9 cellular contexts compared by ENCODE assay signal in genomic region chr17:7315570-7316243, GRCh38. TPM values are rescaled to one million over a fixed set of nuclear protein-coding genes. Genes with fewer than 3 reads are reported as not detected.
DNase-seq lines count a peak whose midpoint lies in the region; ATAC-seq, FAIRE-seq and TF ChIP-seq lines count a peak whose summit lies in the region.
"Had no signal": no experiment of that assay in that cellular context is flagged by ENCODE, and none has a peak within 500 bp of the region (broad histone marks: within the 10 kb centered on the region; RNA-seq: fewer than 3 reads in every experiment).

No MANE protein-coding gene starts in this region.

- H3K4me2 ChIP-seq in keratinocyte (ENCODE audit: control insufficient read depth, extremely low read depth, insufficient read depth, low read depth, low read length): peak overlapping the region; percentile 88

- ATAC-seq in GM18498 (IDR thresholded peaks at IDR 0.05; ENCODE audit: unreplicated experiment): no peak

- no peaks in the 10 kb centered on the region for H3K9me3 Mint-ChIP-seq in activated CD4-positive, alpha-beta T cell treated with anti-CD3 and anti-CD28 coated beads, Interleukin-2, amount 10 ng/mL, durations not matched to agents 24 days and 14 days

- peaks cover 37% of the 10 kb centered on the region for H3K4me1 Mint-ChIP-seq in activated CD4-positive, alpha-beta T cell treated with anti-CD3 and anti-CD28 coated beads, Interleukin-2, amount 10 ng/mL, durations not matched to agents 24 days and 14 days

- H3K27me3 Mint-ChIP-seq in activated CD4-positive, alpha-beta T cell treated with anti-CD3 and anti-CD28 coated beads, Interleukin-2, amount 10 ng/mL, durations not matched to agents 24 days and 14 days: no peaks in the 10 kb centered on the region

- H3K9me1 ChIP-seq in keratinocyte (ENCODE audit: control insufficient read depth, extremely low read depth, insufficient read depth, low read length): peaks cover 8% of the 10 kb centered on the region

- H3K4me3 ChIP-seq in adipocyte (ENCODE audit: low read length) (peak overlapping the region; percentile 90), keratinocyte (ENCODE audit: control insufficient read depth in 2 of 3, extremely low read depth in 1 of 3, insufficient read depth in 2 of 3, low read depth in 1 of 3, low read length in 3 of 3) (peak overlapping the region; percentile 73 to 92 (median 79))

- dilution Hi-C loops in keratinocyte (cut with MboI; ENCODE audit: extremely low pct_ligation_motif_present, low sequenced_read_pairs): no loop called here

- peak overlapping the region; percentile 96 for H3K27ac Mint-ChIP-seq in activated CD4-positive, alpha-beta T cell treated with anti-CD3 and anti-CD28 coated beads, Interleukin-2, amount 10 ng/mL, durations not matched to agents 24 days and 14 days

- H3K4me3 Mint-ChIP-seq in activated CD4-positive, alpha-beta T cell treated with anti-CD3 and anti-CD28 coated beads, Interleukin-2, amount 10 ng/mL, durations not matched to agents 24 days and 14 days: peak overlapping the region; percentile 85

- DNase-seq in activated CD4-positive, alpha-beta T cell treated with anti-CD3 and anti-CD28 coated beads, Interleukin-2, amount 10 ng/mL, durations not matched to agents 24 days and 14 days: no peak
- no peak for DNase-seq in activated CD4-positive, alpha-beta T cell treated with anti-CD3 and anti-CD28 coated beads, Interleukin-2, amount 50 U/mL, for 4 hours
- DNase-seq in adipocyte (ENCODE audit: low read depth) (no peak), keratinocyte (ENCODE audit: low read depth, low spot score) (no peak), HuH-7.5 (ENCODE audit: low spot score) (no peak), EL (no peak)

- peaks cover 26% of the 10 kb centered on the region for H4K20me1 ChIP-seq in keratinocyte (ENCODE audit: control insufficient read depth, extremely low read depth, insufficient read depth, low read length)

- no peak for TF ChIP-seq CTCF in keratinocyte (optimal IDR thresholded peaks at IDR 0.05 in 1 of 3, IDR thresholded peaks at IDR 0.05 in 1 of 3, conservative IDR thresholded peaks at IDR 0.05 in 1 of 3; ENCODE audit: extremely low read depth in 1 of 3, insufficient read depth in 2 of 3, low read length in 3 of 3)

- no peaks in the 10 kb centered on the region for H3K27me3 ChIP-seq in adipocyte (replicated peaks; ENCODE audit: control insufficient read depth, insufficient read depth, low read length)
- H3K27me3 ChIP-seq in keratinocyte (ENCODE audit: control insufficient read depth, extremely low read depth, insufficient read depth, low read length): no peaks in the 10 kb centered on the region

- H3K79me2 ChIP-seq in keratinocyte (ENCODE audit: control insufficient read depth, insufficient read depth, low read length): peaks cover 29% of the 10 kb centered on the region

- H3K4me1 ChIP-seq in adipocyte (ENCODE audit: control insufficient read depth, insufficient read depth, low read length): peaks cover 39% of the 10 kb centered on the region
- H3K4me1 ChIP-seq in keratinocyte (ENCODE audit: control insufficient read depth, extremely low read depth, insufficient read depth, low read length): peaks cover 29% of the 10 kb centered on the region

- FAIRE-seq in keratinocyte (lab: Jason Lieb, UNC): no peak
- FAIRE-seq: G401.6 had no signal

- H3K27ac ChIP-seq in keratinocyte (ENCODE audit: control insufficient read depth, insufficient read depth, low read length) (peak overlapping the region; percentile 53), temporal lobe (ENCODE audit: low read depth, low read length) (peak overlapping the region; percentile 93)

- intact Hi-C loops in activated CD4-positive, alpha-beta T cell treated with anti-CD3 and anti-CD28 coated beads, Interleukin-2, amount 10 ng/mL, durations not matched to agents 24 days and 14 days (cut with micrococcal nuclease): loop anchor here (2.0 kb wide), 2 partner anchors 13 to 73 kb away; partner anchors contain the start of genes GABARAP and NEURL4

- peak overlapping the region; percentile 91 for H3K9ac ChIP-seq in adipocyte (ENCODE audit: low read length)
- peak overlapping the region; percentile 77 for H3K9ac ChIP-seq in keratinocyte (ENCODE audit: control insufficient read depth, extremely low read depth, insufficient read depth, low read length)

- peaks cover 51% of the 10 kb centered on the region for H3K36me3 Mint-ChIP-seq in activated CD4-positive, alpha-beta T cell treated with anti-CD3 and anti-CD28 coated beads, Interleukin-2, amount 10 ng/mL, durations not matched to agents 24 days and 14 days (ENCODE audit: low read depth)

- peak overlapping the region; percentile 12 for H2AFZ ChIP-seq in keratinocyte (ENCODE audit: control insufficient read depth, low read length)

- H3K36me3 ChIP-seq in adipocyte (ENCODE audit: control insufficient read depth, insufficient read depth, low read length, severe bottlenecking) (peaks cover 65% of the 10 kb centered on the region), keratinocyte (ENCODE audit: control insufficient read depth in 2 of 2, extremely low read depth in 1 of 2, insufficient read depth in 2 of 2, low read length in 2 of 2) (peaks cover 34 to 63% of the 10 kb centered on the region in 2 experiments)

- H3K9me3 ChIP-seq in adipocyte (ENCODE audit: control insufficient read depth, low read length): no peaks in the 10 kb centered on the region
- no peaks in the 10 kb centered on the region for H3K9me3 ChIP-seq in keratinocyte (ENCODE audit: control insufficient read depth, low read depth, low read length)

RNA-seq across cellular contexts. Expression of gene GPS2, which starts 0.5 kb away (rescaled TPM):
- 51.5 and 56.2 TPM in 2 replicates for total RNA-seq in activated CD4-positive, alpha-beta T cell treated with anti-CD3 and anti-CD28 coated beads, Interleukin-2, amount 10 ng/mL, durations not matched to agents 24 days and 14 days
- 20.7 to 54.1 TPM (median 24.7 TPM) in 3 replicates for polyA plus RNA-seq in keratinocyte
- 58.5 TPM for polyA plus RNA-seq in keratinocyte (2011; ENCODE audit: low read depth)
- polyA plus RNA-seq in keratinocyte (2011; cell fraction: cytosol; rRNA removed): 32.2 and 40.0 TPM in 2 replicates
- 47.1 and 50.6 TPM in 2 replicates for polyA plus RNA-seq in keratinocyte (2011; cell fraction: nucleus; rRNA removed)
- 34.3 and 42.9 TPM in 2 replicates for polyA plus RNA-seq in keratinocyte (2012; ENCODE audit: low replicate concordance)
- polyA minus RNA-seq in keratinocyte: 32.9 to 79.9 TPM (median 35.9 TPM) in 3 replicates
- polyA minus RNA-seq in keratinocyte (2011; cell fraction: cytosol; rRNA and poly(A)+ RNA removed): 21.3 TPM
- polyA minus RNA-seq in keratinocyte (2011; cell fraction: nucleus; rRNA and poly(A)+ RNA removed): 9.5 and 11.7 TPM in 2 replicates
- 25.3 TPM for total RNA-seq in temporal lobe

RNA-seq across cellular contexts. Expression of gene EIF5A, which starts 8.3 kb away (rescaled TPM):
- 1,303 and 1,327 TPM in 2 replicates for total RNA-seq in activated CD4-positive, alpha-beta T cell treated with anti-CD3 and anti-CD28 coated beads, Interleukin-2, amount 10 ng/mL, durations not matched to agents 24 days and 14 days
- 769 to 1,493 TPM (median 948 TPM) in 3 replicates for polyA plus RNA-seq in keratinocyte
- 1,059 TPM for polyA plus RNA-seq in keratinocyte (2011; ENCODE audit: low read depth)
- 978 and 1,013 TPM in 2 replicates for polyA plus RNA-seq in keratinocyte (2011; cell fraction: cytosol; rRNA removed)
- polyA plus RNA-seq in keratinocyte (2011; cell fraction: nucleus; rRNA removed): 468 and 536 TPM in 2 replicates
- 614 and 1,141 TPM in 2 replicates for polyA plus RNA-seq in keratinocyte (2012; ENCODE audit: low replicate concordance)
- 884 to 1,075 TPM (median 1,030 TPM) in 3 replicates for polyA minus RNA-seq in keratinocyte
- 1,192 TPM for polyA minus RNA-seq in keratinocyte (2011; cell fraction: cytosol; rRNA and poly(A)+ RNA removed)
- polyA minus RNA-seq in keratinocyte (2011; cell fraction: nucleus; rRNA and poly(A)+ RNA removed): 194 and 269 TPM in 2 replicates
- total RNA-seq in temporal lobe: 115 TPM

RNA-seq across cellular contexts. Expression of gene NEURL4, which starts 13.4 kb away (rescaled TPM):
- total RNA-seq in activated CD4-positive, alpha-beta T cell treated with anti-CD3 and anti-CD28 coated beads, Interleukin-2, amount 10 ng/mL, durations not matched to agents 24 days and 14 days: 59.3 and 59.6 TPM in 2 replicates
- 11.3 to 18.9 TPM (median 13.5 TPM) in 3 replicates for polyA plus RNA-seq in keratinocyte
- polyA plus RNA-seq in keratinocyte (2011; ENCODE audit: low read depth): 6.3 TPM
- polyA plus RNA-seq in keratinocyte (2011; cell fraction: cytosol; rRNA removed): 4.4 and 4.9 TPM in 2 replicates
- 70.5 and 88.4 TPM in 2 replicates for polyA plus RNA-seq in keratinocyte (2011; cell fraction: nucleus; rRNA removed)
- polyA plus RNA-seq in keratinocyte (2012; ENCODE audit: low replicate concordance): 12.4 and 13.1 TPM in 2 replicates
- 12.5 to 33.7 TPM (median 17.8 TPM) in 3 replicates for polyA minus RNA-seq in keratinocyte
- 6.1 TPM for polyA minus RNA-seq in keratinocyte (2011; cell fraction: cytosol; rRNA and poly(A)+ RNA removed)
- 32.3 TPM in 2 replicates for polyA minus RNA-seq in keratinocyte (2011; cell fraction: nucleus; rRNA and poly(A)+ RNA removed)
- 37.9 TPM for total RNA-seq in temporal lobe

RNA-seq across cellular contexts. Expression of gene ACAP1, which starts 20.6 kb away (rescaled TPM):
- 262 and 275 TPM in 2 replicates for total RNA-seq in activated CD4-positive, alpha-beta T cell treated with anti-CD3 and anti-CD28 coated beads, Interleukin-2, amount 10 ng/mL, durations not matched to agents 24 days and 14 days
- polyA plus RNA-seq in keratinocyte: 0.33 to 3.1 TPM (median 1.7 TPM) in 3 replicates
- polyA plus RNA-seq in keratinocyte (2011; ENCODE audit: low read depth): 0.87 TPM
- 0.27 and 1.1 TPM in 2 replicates for polyA plus RNA-seq in keratinocyte (2011; cell fraction: cytosol; rRNA removed)
- polyA plus RNA-seq in keratinocyte (2011; cell fraction: nucleus; rRNA removed): 0.22 and 0.29 TPM in 2 replicates
- polyA plus RNA-seq in keratinocyte (2012; ENCODE audit: low replicate concordance): 3.5 and 11.7 TPM in 2 replicates
- not detected in 3 replicates for polyA minus RNA-seq in keratinocyte
- not detected for polyA minus RNA-seq in keratinocyte (2011; cell fraction: cytosol; rRNA and poly(A)+ RNA removed)
- polyA minus RNA-seq in keratinocyte (2011; cell fraction: nucleus; rRNA and poly(A)+ RNA removed): not detected in 2 replicates
- 0.25 TPM for total RNA-seq in temporal lobe

RNA-seq across cellular contexts. Expression of gene YBX2, which starts 21.3 kb away (rescaled TPM):
- total RNA-seq in activated CD4-positive, alpha-beta T cell treated with anti-CD3 and anti-CD28 coated beads, Interleukin-2, amount 10 ng/mL, durations not matched to agents 24 days and 14 days: 0.21 and 0.33 TPM in 2 replicates
- 0.01 to 0.05 TPM (median 0.05 TPM) in 3 replicates for polyA plus RNA-seq in keratinocyte
- not detected for polyA plus RNA-seq in keratinocyte (2011; ENCODE audit: low read depth)
- polyA plus RNA-seq in keratinocyte (2011; cell fraction: cytosol; rRNA removed): 0.05 TPM in 1 of 2 replicates, not detected in the other
- 0.09 and 0.20 TPM in 2 replicates for polyA plus RNA-seq in keratinocyte (2011; cell fraction: nucleus; rRNA removed)
- 0.09 and 0.20 TPM in 2 replicates for polyA plus RNA-seq in keratinocyte (2012; ENCODE audit: low replicate concordance)
- polyA minus RNA-seq in keratinocyte: not detected in 3 replicates
- polyA minus RNA-seq in keratinocyte (2011; cell fraction: cytosol; rRNA and poly(A)+ RNA removed): not detected
- polyA minus RNA-seq in keratinocyte (2011; cell fraction: nucleus; rRNA and poly(A)+ RNA removed): not detected in 2 replicates
- total RNA-seq in temporal lobe: 1.2 TPM

Comparison
In these comparisons a context has a peak if more than half of its experiments do, and no peak if none do; other contexts are left out.
1. RNA of gene EIF5A, which starts 8.3 kb away (total RNA-seq): 1,303 to 1,327 TPM in activated CD4-positive, alpha-beta T cell treated with anti-CD3 and anti-CD28 coated beads, Interleukin-2, amount 10 ng/mL, durations not matched to agents 24 days and 14 days; 115 TPM in temporal lobe (single experiment); every median in the first group is over 10 times any median in the second.